In genomic region chr4:184929476-184929875, GRCh38 we compare ENCODE assay signal across 8 cellular contexts.
"Had no signal": no experiment of that assay in that cellular context is flagged by ENCODE, and none has a peak within 500 bp of the region (broad histone marks: within the 10 kb centered on the region; RNA-seq: fewer than 3 reads in every experiment).

No MANE protein-coding gene starts in this region.

- H3K4me1 ChIP-seq: HAP-1 had no signal

- H3K27ac Mint-ChIP-seq: GM23338, H9, HFFc6 had no signal

- H3K36me3 ChIP-seq: HAP-1 had no signal

- H3K9me3 ChIP-seq: HAP-1 had no signal

- H3K4me3 Mint-ChIP-seq: GM23338, H9, HFFc6 had no signal

- H3K4me1 Mint-ChIP-seq: GM23338, H9 had no signal

- H3K4me3 ChIP-seq: GM23248, GM23338, HAP-1 had no signal

- H3K27ac ChIP-seq: GM23248 had no signal

- DNase-seq: GM23248, GOT3, H7, H9, HCEC 1CT, HFFc6 had no signal
